In the genomic region with DNA sequence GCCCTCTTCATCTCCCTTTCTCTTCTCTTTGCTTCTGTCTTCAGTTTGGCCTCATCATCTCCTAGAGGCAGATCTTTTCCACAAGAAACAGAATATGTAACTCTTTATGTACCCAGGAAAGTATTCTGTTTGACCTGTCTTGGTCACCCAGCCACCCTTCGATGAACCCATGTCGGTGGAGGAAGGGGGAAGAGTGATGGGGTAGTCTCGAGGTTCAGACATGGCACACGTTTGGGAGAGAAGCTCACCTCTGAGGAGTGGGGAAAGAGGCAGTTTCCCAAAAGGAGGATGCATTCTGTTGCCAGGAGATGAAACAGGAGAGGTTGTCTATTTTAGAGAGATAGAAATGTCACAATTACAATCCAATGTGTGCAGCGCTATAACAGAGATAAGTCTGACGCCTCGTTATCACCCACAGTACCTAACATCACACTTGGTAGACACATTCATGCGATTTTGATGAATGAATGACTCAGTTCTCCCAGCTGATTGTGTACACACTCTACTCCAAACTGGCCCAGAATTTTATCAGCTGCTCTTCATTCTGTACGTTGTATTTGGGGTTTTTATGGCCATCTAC, we compare ENCODE assay signal across 8 cellular contexts.
A peak's percentile ranks its signal among the peaks of the same experiment; 100 is the strongest.
DNase-seq lines count a peak whose midpoint lies in the region; ATAC-seq and TF ChIP-seq lines count a peak whose summit lies in the region.

No MANE protein-coding gene starts in this region.

- H3K4me1 Mint-ChIP-seq in effector memory CD8-positive, alpha-beta T cell (ENCODE audit: low read depth in 2 of 2), result peaks cover 5 to 11% of the 10 kb centered on the region in 2 donors
- H3K4me1 Mint-ChIP-seq in nephron progenitor cell, result peaks cover 44% of the 10 kb centered on the region

- no peak for ATAC-seq in effector memory CD8-positive, alpha-beta T cell (replicated peaks)
- no peak for ATAC-seq in GM19395 (IDR thresholded peaks at IDR 0.05; ENCODE audit: unreplicated experiment)

- H3F3A ChIP-seq in DOHH2 (ENCODE audit: control insufficient read depth, insufficient read depth), result no peaks in the 10 kb centered on the region

- TF ChIP-seq CTCF in DOHH2 (IDR thresholded peaks at IDR 0.05; ENCODE audit: low read depth, low read length, poor library complexity, severe bottlenecking) (no peak), nephron progenitor cell (IDR thresholded peaks at IDR 0.05) (no peak)

- H3K27me3 Mint-ChIP-seq in effector memory CD8-positive, alpha-beta T cell, result peaks cover 0 to 7% of the 10 kb centered on the region in 2 donors
- no peaks in the 10 kb centered on the region for H3K27me3 Mint-ChIP-seq in nephron progenitor cell (ENCODE audit: low read depth, poor library complexity)

- H3K27ac Mint-ChIP-seq in effector memory CD8-positive, alpha-beta T cell, result peak overlapping the region; percentile 63 to 93
- H3K27ac Mint-ChIP-seq in nephron progenitor cell, result peak overlapping the region; percentile 87

- no peaks in the 10 kb centered on the region for H3K9me3 ChIP-seq in DOHH2 (ENCODE audit: control insufficient read depth, insufficient read depth, low read length)

- H3K36me3 ChIP-seq in DOHH2 (ENCODE audit: control insufficient read depth, low read length), result peaks cover 5% of the 10 kb centered on the region

- no peaks in the 10 kb centered on the region for H4K20me1 ChIP-seq in DOHH2 (ENCODE audit: control insufficient read depth, insufficient read depth, low read depth, low read length)

- peak overlapping the region; percentile 67 to 71 for H3K4me3 Mint-ChIP-seq in effector memory CD8-positive, alpha-beta T cell
- peak overlapping the region; percentile 93 for H3K4me3 Mint-ChIP-seq in nephron progenitor cell

- peak overlapping the region; percentile 37; the same call in 1 of the 2 replicates for H3K27ac ChIP-seq in DOHH2 (ENCODE audit: low read depth, low read length)

- peaks cover 43% of the 10 kb centered on the region for H3K4me1 ChIP-seq in DOHH2 (ENCODE audit: control insufficient read depth, low read length)

- no peaks in the 10 kb centered on the region for H3K9me3 Mint-ChIP-seq in effector memory CD8-positive, alpha-beta T cell
- no peaks in the 10 kb centered on the region for H3K9me3 Mint-ChIP-seq in nephron progenitor cell

- peaks cover 43% of the 10 kb centered on the region for H3K79me2 ChIP-seq in DOHH2 (ENCODE audit: control insufficient read depth, low read length)

- H3K27me3 ChIP-seq in DOHH2 (ENCODE audit: control insufficient read depth, low read length), result no peaks in the 10 kb centered on the region

- peak overlapping the region; percentile 87 for H3K4me3 ChIP-seq in DOHH2 (ENCODE audit: low read length)

- no peaks in the 10 kb centered on the region for H3K9me2 ChIP-seq in DOHH2 (replicated peaks; ENCODE audit: control insufficient read depth, low read length)

- H3K36me3 Mint-ChIP-seq in effector memory CD8-positive, alpha-beta T cell (ENCODE audit: insufficient read depth), result peaks cover 3% of the 10 kb centered on the region
- H3K36me3 Mint-ChIP-seq in nephron progenitor cell (ENCODE audit: low read depth), result no peaks in the 10 kb centered on the region

- DNase-seq in NCI-H345 (lab: John Stamatoyannopoulos, UW) (peak; percentile 37), nephron progenitor cell (no peak), NCI-H524 treated with DMSO at 0.1 percent for 48 hours (lab: John Stamatoyannopoulos, UW) (no peak), AML-193 (lab: John Stamatoyannopoulos, UW) (no peak), NCI-H1417 treated with DMSO at 0.1 percent for 48 hours (lab: John Stamatoyannopoulos, UW) (no peak)
- peak in 2 of 3 experiments; percentile 8 to 17 for DNase-seq in effector memory CD8-positive, alpha-beta T cell

- H3K4me2 ChIP-seq in DOHH2 (ENCODE audit: low read length), result peak overlapping the region; percentile 90

Comparison
In these comparisons a context has a peak if more than half of its experiments do, and no peak if none do; other contexts are left out.
1. DNase-seq: peak in NCI-H345 (single experiment) and effector memory CD8-positive, alpha-beta T cell (2 of 3); none in nephron progenitor cell (single experiment), NCI-H524 treated with DMSO at 0.1 percent for 48 hours (single experiment), AML-193 (0 of 2) and NCI-H1417 treated with DMSO at 0.1 percent for 48 hours (single experiment).